ENCODE assay signal across 1 cellular context in the genomic region with DNA sequence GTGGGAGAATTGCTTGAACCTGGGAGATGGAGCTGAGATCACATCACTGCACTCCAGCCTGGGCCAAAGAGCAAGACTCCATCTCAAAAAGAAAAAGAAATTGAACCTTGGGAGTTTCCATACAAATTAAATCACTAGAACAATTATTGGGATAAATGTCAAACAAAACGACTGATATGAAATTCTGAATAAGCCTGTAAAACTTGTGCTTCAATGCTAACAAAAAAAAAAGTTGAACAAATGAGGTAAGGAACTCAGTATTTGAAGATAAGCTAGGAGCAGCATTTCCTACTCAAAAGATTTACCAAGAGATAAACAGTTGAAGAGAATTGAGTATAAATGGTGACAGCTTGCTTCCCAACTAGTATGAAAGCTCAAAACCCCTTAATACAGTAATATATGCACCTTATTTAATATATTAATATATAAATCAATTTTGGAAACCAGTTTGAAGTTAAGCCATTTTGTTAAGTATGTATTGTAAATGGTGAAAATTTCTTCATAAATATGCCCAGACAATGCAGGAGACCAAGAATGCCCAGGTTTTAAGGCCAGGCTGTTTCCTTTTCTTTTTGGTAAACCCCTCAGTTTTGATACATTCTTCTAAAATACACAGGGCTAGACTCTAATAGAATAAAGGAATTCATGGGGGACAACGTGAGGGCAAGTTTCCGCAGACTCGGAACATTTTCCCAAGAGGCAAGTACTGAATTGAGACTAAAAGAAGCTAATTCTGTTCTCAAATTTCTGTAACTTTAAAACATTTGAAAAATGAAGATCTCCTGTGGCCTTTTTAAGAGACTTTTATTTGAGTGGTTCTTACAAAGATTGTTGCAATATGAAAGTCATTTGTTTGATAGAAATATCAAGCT.
TF ChIP-seq lines count a peak whose summit lies in the region.

No MANE protein-coding gene starts in this region.

TF ChIP-seq in GM23338, 12 proteins besides CTCF, POLR2A, EP300 and RAD21:
- TF ChIP-seq JUNB (IDR thresholded peaks at IDR 0.05; ENCODE audit: unreplicated experiment) (no peak), POLR2AphosphoS5 (IDR thresholded peaks at IDR 0.05; ENCODE audit: low read depth) (no peak), ZNF331 (CRISPR knock-in tag; IDR thresholded peaks at IDR 0.05; ENCODE audit: low read depth) (no peak), CREB1 (CRISPR knock-in tag; IDR thresholded peaks at IDR 0.05; ENCODE audit: low read depth) (no peak), EZH2phosphoT487 (IDR thresholded peaks at IDR 0.05; ENCODE audit: unreplicated experiment) (no peak)
- TF ChIP-seq, protein P1, sequence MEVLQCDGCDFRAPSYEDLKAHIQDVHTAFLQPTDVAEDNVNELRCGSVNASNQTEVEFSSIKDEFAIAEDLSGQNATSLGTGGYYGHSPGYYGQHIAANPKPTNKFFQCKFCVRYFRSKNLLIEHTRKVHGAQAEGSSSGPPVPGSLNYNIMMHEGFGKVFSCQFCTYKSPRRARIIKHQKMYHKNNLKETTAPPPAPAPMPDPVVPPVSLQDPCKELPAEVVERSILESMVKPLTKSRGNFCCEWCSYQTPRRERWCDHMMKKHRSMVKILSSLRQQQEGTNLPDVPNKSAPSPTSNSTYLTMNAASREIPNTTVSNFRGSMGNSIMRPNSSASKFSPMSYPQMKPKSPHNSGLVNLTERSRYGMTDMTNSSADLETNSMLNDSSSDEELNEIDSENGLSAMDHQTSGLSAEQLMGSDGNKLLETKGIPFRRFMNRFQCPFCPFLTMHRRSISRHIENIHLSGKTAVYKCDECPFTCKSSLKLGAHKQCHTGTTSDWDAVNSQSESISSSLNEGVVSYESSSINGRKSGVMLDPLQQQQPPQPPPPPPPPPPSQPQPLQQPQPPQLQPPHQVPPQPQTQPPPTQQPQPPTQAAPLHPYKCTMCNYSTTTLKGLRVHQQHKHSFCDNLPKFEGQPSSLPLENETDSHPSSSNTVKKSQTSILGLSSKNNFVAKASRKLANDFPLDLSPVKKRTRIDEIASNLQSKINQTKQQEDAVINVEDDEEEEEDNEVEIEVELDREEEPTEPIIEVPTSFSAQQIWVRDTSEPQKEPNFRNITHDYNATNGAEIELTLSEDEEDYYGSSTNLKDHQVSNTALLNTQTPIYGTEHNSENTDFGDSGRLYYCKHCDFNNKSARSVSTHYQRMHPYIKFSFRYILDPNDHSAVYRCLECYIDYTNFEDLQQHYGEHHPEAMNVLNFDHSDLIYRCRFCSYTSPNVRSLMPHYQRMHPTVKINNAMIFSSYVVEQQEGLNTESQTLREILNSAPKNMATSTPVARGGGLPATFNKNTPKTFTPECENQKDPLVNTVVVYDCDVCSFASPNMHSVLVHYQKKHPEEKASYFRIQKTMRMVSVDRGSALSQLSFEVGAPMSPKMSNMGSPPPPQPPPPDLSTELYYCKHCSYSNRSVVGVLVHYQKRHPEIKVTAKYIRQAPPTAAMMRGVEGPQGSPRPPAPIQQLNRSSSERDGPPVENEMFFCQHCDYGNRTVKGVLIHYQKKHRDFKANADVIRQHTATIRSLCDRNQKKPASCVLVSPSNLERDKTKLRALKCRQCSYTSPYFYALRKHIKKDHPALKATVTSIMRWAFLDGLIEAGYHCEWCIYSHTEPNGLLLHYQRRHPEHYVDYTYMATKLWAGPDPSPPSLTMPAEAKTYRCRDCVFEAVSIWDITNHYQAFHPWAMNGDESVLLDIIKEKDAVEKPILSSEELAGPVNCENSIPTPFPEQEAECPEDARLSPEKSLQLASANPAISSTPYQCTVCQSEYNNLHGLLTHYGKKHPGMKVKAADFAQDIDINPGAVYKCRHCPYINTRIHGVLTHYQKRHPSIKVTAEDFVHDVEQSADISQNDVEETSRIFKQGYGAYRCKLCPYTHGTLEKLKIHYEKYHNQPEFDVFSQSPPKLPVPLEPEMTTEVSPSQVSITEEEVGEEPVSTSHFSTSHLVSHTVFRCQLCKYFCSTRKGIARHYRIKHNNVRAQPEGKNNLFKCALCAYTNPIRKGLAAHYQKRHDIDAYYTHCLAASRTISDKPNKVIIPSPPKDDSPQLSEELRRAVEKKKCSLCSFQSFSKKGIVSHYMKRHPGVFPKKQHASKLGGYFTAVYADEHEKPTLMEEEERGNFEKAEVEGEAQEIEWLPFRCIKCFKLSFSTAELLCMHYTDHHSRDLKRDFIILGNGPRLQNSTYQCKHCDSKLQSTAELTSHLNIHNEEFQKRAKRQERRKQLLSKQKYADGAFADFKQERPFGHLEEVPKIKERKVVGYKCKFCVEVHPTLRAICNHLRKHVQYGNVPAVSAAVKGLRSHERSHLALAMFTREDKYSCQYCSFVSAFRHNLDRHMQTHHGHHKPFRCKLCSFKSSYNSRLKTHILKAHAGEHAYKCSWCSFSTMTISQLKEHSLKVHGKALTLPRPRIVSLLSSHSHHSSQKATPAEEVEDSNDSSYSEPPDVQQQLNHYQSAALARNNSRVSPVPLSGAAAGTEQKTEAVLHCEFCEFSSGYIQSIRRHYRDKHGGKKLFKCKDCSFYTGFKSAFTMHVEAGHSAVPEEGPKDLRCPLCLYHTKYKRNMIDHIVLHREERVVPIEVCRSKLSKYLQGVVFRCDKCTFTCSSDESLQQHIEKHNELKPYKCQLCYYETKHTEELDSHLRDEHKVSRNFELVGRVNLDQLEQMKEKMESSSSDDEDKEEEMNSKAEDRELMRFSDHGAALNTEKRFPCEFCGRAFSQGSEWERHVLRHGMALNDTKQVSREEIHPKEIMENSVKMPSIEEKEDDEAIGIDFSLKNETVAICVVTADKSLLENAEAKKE (CRISPR knock-in tag; IDR thresholded peaks at IDR 0.05): no peak
